ENCODE assay signal across 12 cellular contexts in genomic region chr13:99230588-99230987, GRCh38. TPM values are rescaled to one million over a fixed set of nuclear protein-coding genes. Genes with fewer than 3 reads are reported as not detected.
DNase-seq lines count a peak whose midpoint lies in the region; ATAC-seq and TF ChIP-seq lines count a peak whose summit lies in the region.
"Not testable (repeated sequence)": the region's sequence is repeated elsewhere in the genome, so short reads cannot be mapped to it uniquely, and the experiment has no call there.
"Had no signal": no experiment of that assay in that cellular context is flagged by ENCODE, and none has a peak within 500 bp of the region (broad histone marks: within the 10 kb centered on the region; RNA-seq: fewer than 3 reads in every experiment).

No MANE protein-coding gene starts in this region.

- H3K9ac ChIP-seq in BLaER1 treated with 17β-estradiol and CSF1 and Interleukin-3, amounts not matched to agents 10 nM and 100 nM, result peak overlapping the region; percentile 36 to 86 (median 79); a peak in 20 of 22 replicates

- POLR2A ChIA-PET in activated CD8-positive, alpha-beta T cell treated with anti-CD3 and anti-CD28 coated beads for 36 hours (lab: Charles Lee), result interaction anchor here (0.7 to 3.9 kb wide), 7 partner anchors 12 to 30 kb away, joined by 3 to 18 read pairs (median 4); partner anchors contain the start of genes GPR18 and UBAC2
- POLR2A ChIA-PET in naive thymus-derived CD8-positive, alpha-beta T cell (lab: Charles Lee), result interaction anchor here (0.9 to 5.5 kb wide), 7 partner anchors 8 to 30 kb away, joined by 3 to 39 read pairs (median 20); partner anchors contain the start of genes GPR18 and UBAC2

- H3K27me3 ChIP-seq in BLaER1 treated with 17β-estradiol and CSF1 and Interleukin-3, amounts not matched to agents 10 nM and 100 nM; GM23338 (ENCODE audit: insufficient read depth); heart right ventricle: not testable (repeated sequence)

- CTCF ChIA-PET in activated CD8-positive, alpha-beta T cell treated with anti-CD3 and anti-CD28 coated beads for 36 hours (lab: Charles Lee), result interaction anchor here (0.7 to 3.3 kb wide), 10 partner anchors 10 to 152 kb away, joined by 3 to 14 read pairs (median 4); partner anchors contain the start of gene UBAC2

- not testable (repeated sequence) for ATAC-seq in GM23338; activated naive CD8-positive, alpha-beta T cell treated with anti-CD3 and anti-CD28 coated beads, Interleukin-2, amount 50 U/mL, for 24 hours; heart right ventricle; naive thymus-derived CD8-positive, alpha-beta T cell
- peak; percentile 29 for ATAC-seq in activated CD8-positive, alpha-beta T cell treated with anti-CD3 and anti-CD28 coated beads for 36 hours
- ATAC-seq in stimulated activated effector memory CD8-positive, alpha-beta T cell treated with anti-CD3 and anti-CD28 coated beads, Interleukin-12 subunit alpha, Interleukin-12 subunit beta, amount 100 ng/mL, for 72 hours, result peak; percentile 76

- peak overlapping the region; percentile 81 to 97 (median 88) for H3K4me2 ChIP-seq in BLaER1 treated with 17β-estradiol and CSF1 and Interleukin-3, amounts not matched to agents 10 nM and 100 nM
- H3K4me2 ChIP-seq in GM23338, result not testable (repeated sequence)

- DNase-seq in GM23338 (ENCODE audit: low spot score); activated naive CD8-positive, alpha-beta T cell treated with anti-CD3 and anti-CD28 coated beads, Interleukin-2, amount 50 U/mL, for 24 hours; heart right ventricle; naive thymus-derived CD8-positive, alpha-beta T cell; stimulated activated effector memory CD8-positive, alpha-beta T cell treated with anti-CD3 and anti-CD28 coated beads, Interleukin-12 subunit alpha, Interleukin-12 subunit beta, amount 100 ng/mL, for 72 hours (ENCODE audit: low spot score in 2 of 2): not testable (repeated sequence)
- peak; percentile 33 for DNase-seq in MV-4-11 (lab: John Stamatoyannopoulos, UW)
- DNase-seq in activated CD8-positive, alpha-beta T cell treated with anti-CD3 and anti-CD28 coated beads for 36 hours, result peak; percentile 33

- H4K20me1 ChIP-seq in BLaER1 treated with 17β-estradiol and CSF1 and Interleukin-3, amounts not matched to agents 10 nM and 100 nM, result peaks cover 0 to 17% (median 0%) of the 10 kb centered on the region in 11 experiments; a peak in 2 of 22 replicates
- H4K20me1 ChIP-seq in GM23338 (replicated peaks; ENCODE audit: insufficient read depth), result peaks cover 44% of the 10 kb centered on the region

- intact Hi-C loops in activated CD8-positive, alpha-beta T cell treated with anti-CD3 and anti-CD28 coated beads for 36 hours (cut with micrococcal nuclease); heart right ventricle (cut with DNase I): not testable (repeated sequence)

- H3K27ac ChIP-seq in BLaER1 treated with 17β-estradiol and CSF1 and Interleukin-3, amounts not matched to agents 10 nM and 100 nM, result peak overlapping the region; percentile 78 to 97 (median 93); a peak in 21 of 22 replicates
- H3K27ac ChIP-seq in GM23338 (ENCODE audit: low read depth) (peak overlapping the region; percentile 59; the same call in 1 of the 2 replicates), heart right ventricle (peak overlapping the region in 6 of 10 donors; percentile 33 to 84 (median 71))

- H3K4me3 ChIP-seq in BLaER1 treated with 17β-estradiol and CSF1 and Interleukin-3, amounts not matched to agents 10 nM and 100 nM, result 0 out of 20 replicates have a peak overlapping the region, but pooled peaks of 1 of the 10 experiments have one; percentile 15
- not testable (repeated sequence) for H3K4me3 ChIP-seq in GM23338, heart right ventricle

- H3K36me3 Mint-ChIP-seq in GM23338 (ENCODE audit: low read depth), result not testable (repeated sequence)
- peaks cover 35% of the 10 kb centered on the region for H3K36me3 Mint-ChIP-seq in activated CD8-positive, alpha-beta T cell treated with anti-CD3 and anti-CD28 coated beads for 36 hours (ENCODE audit: low read depth)
- peaks cover 23% of the 10 kb centered on the region for H3K36me3 Mint-ChIP-seq in activated naive CD8-positive, alpha-beta T cell treated with anti-CD3 and anti-CD28 coated beads, Interleukin-2, amount 50 U/mL, for 24 hours (ENCODE audit: low read depth)
- H3K36me3 Mint-ChIP-seq in naive thymus-derived CD8-positive, alpha-beta T cell, result peaks cover 0 to 44% (median 5%) of the 10 kb centered on the region in 3 donors
- peaks cover 24% of the 10 kb centered on the region for H3K36me3 Mint-ChIP-seq in stimulated activated effector memory CD8-positive, alpha-beta T cell treated with anti-CD3 and anti-CD28 coated beads, Interleukin-12 subunit alpha, Interleukin-12 subunit beta, amount 100 ng/mL, for 72 hours

- not testable (repeated sequence) for TF ChIP-seq CTCF in GM23338 (conservative IDR thresholded peaks at IDR 0.05; ENCODE audit: low read depth in 2 of 2); activated CD8-positive, alpha-beta T cell treated with anti-CD3 and anti-CD28 coated beads for 36 hours (IDR thresholded peaks at IDR 0.05); heart right ventricle (IDR thresholded peaks at IDR 0.05)

- 94 to 95% methylated on average over 12 of the region's 12 CpGs for WGBS in heart right ventricle, 2 donors

- H3K4me1 ChIP-seq in BLaER1 treated with 17β-estradiol and CSF1 and Interleukin-3, amounts not matched to agents 10 nM and 100 nM, result peaks cover 74 to 84% (median 82%) of the 10 kb centered on the region in 10 experiments
- not testable (repeated sequence) for H3K4me1 ChIP-seq in GM23338 (ENCODE audit: insufficient read depth)
- peaks cover 0 to 74% (median 62%) of the 10 kb centered on the region in 9 donors for H3K4me1 ChIP-seq in heart right ventricle

- H3K79me2 ChIP-seq in GM23338 (replicated peaks; ENCODE audit: insufficient read depth), result peaks cover 88% of the 10 kb centered on the region

- peaks cover 0 to 44% (median 22%) of the 10 kb centered on the region in 11 experiments; a peak in 15 of 22 replicates for H3K36me3 ChIP-seq in BLaER1 treated with 17β-estradiol and CSF1 and Interleukin-3, amounts not matched to agents 10 nM and 100 nM
- not testable (repeated sequence) for H3K36me3 ChIP-seq in GM23338 (ENCODE audit: insufficient read depth); heart right ventricle

- not testable (repeated sequence) for H3K9me3 Mint-ChIP-seq in GM23338; activated CD8-positive, alpha-beta T cell treated with anti-CD3 and anti-CD28 coated beads for 36 hours; activated naive CD8-positive, alpha-beta T cell treated with anti-CD3 and anti-CD28 coated beads, Interleukin-2, amount 50 U/mL, for 24 hours; naive thymus-derived CD8-positive, alpha-beta T cell; stimulated activated effector memory CD8-positive, alpha-beta T cell treated with anti-CD3 and anti-CD28 coated beads, Interleukin-12 subunit alpha, Interleukin-12 subunit beta, amount 100 ng/mL, for 72 hours

- H3K9me3 ChIP-seq in BLaER1 treated with 17β-estradiol and CSF1 and Interleukin-3, amounts not matched to agents 10 nM and 100 nM (replicated peaks in 1 of 11); heart right ventricle: not testable (repeated sequence)

- not testable (repeated sequence) for H3K27ac Mint-ChIP-seq in GM23338; stimulated activated effector memory CD8-positive, alpha-beta T cell treated with anti-CD3 and anti-CD28 coated beads, Interleukin-12 subunit alpha, Interleukin-12 subunit beta, amount 100 ng/mL, for 72 hours
- peak overlapping the region; percentile 78 for H3K27ac Mint-ChIP-seq in activated CD8-positive, alpha-beta T cell treated with anti-CD3 and anti-CD28 coated beads for 36 hours
- H3K27ac Mint-ChIP-seq in activated naive CD8-positive, alpha-beta T cell treated with anti-CD3 and anti-CD28 coated beads, Interleukin-2, amount 50 U/mL, for 24 hours, result peak overlapping the region; percentile 72
- H3K27ac Mint-ChIP-seq in naive thymus-derived CD8-positive, alpha-beta T cell, result peak overlapping the region; percentile 12 to 91 (median 83)

- H3K27me3 Mint-ChIP-seq in GM23338 (ENCODE audit: insufficient read depth, low read depth, poor library complexity); activated CD8-positive, alpha-beta T cell treated with anti-CD3 and anti-CD28 coated beads for 36 hours; activated naive CD8-positive, alpha-beta T cell treated with anti-CD3 and anti-CD28 coated beads, Interleukin-2, amount 50 U/mL, for 24 hours; naive thymus-derived CD8-positive, alpha-beta T cell: not testable (repeated sequence)

- not testable (repeated sequence) for H3K9me2 ChIP-seq in GM23338 (ENCODE audit: insufficient read depth)

- H3K4me1 Mint-ChIP-seq in GM23338, result peaks cover 25% of the 10 kb centered on the region
- H3K4me1 Mint-ChIP-seq in activated CD8-positive, alpha-beta T cell treated with anti-CD3 and anti-CD28 coated beads for 36 hours (ENCODE audit: low read depth), result peaks cover 76% of the 10 kb centered on the region
- peaks cover 84% of the 10 kb centered on the region for H3K4me1 Mint-ChIP-seq in activated naive CD8-positive, alpha-beta T cell treated with anti-CD3 and anti-CD28 coated beads, Interleukin-2, amount 50 U/mL, for 24 hours
- peaks cover 41 to 90% (median 79%) of the 10 kb centered on the region in 4 donors for H3K4me1 Mint-ChIP-seq in naive thymus-derived CD8-positive, alpha-beta T cell
- peaks cover 60% of the 10 kb centered on the region for H3K4me1 Mint-ChIP-seq in stimulated activated effector memory CD8-positive, alpha-beta T cell treated with anti-CD3 and anti-CD28 coated beads, Interleukin-12 subunit alpha, Interleukin-12 subunit beta, amount 100 ng/mL, for 72 hours

- not testable (repeated sequence) for H3K4me3 Mint-ChIP-seq in GM23338; activated CD8-positive, alpha-beta T cell treated with anti-CD3 and anti-CD28 coated beads for 36 hours; activated naive CD8-positive, alpha-beta T cell treated with anti-CD3 and anti-CD28 coated beads, Interleukin-2, amount 50 U/mL, for 24 hours
- H3K4me3 Mint-ChIP-seq in naive thymus-derived CD8-positive, alpha-beta T cell, result peak overlapping the region in 8 of 10 donors; percentile 5 to 57 (median 45)
- peak overlapping the region; percentile 73 for H3K4me3 Mint-ChIP-seq in stimulated activated effector memory CD8-positive, alpha-beta T cell treated with anti-CD3 and anti-CD28 coated beads, Interleukin-12 subunit alpha, Interleukin-12 subunit beta, amount 100 ng/mL, for 72 hours

- not testable (repeated sequence) for H2AFZ ChIP-seq in GM23338

- H3F3A ChIP-seq in GM23338 (replicated peaks; ENCODE audit: low read depth), result not testable (repeated sequence)

RNA-seq across cellular contexts. Expression of gene GPR18, which starts 27.6 kb away (rescaled TPM):
- total RNA-seq in GM23338 (2014; rRNA removed; shearing (Covaris generic)), result not detected in 2 replicates
- polyA plus RNA-seq in GM23338 (2016; fragmentation: Nextera tagmentation; extraction: Ambion mirVana) (2.6 and 3.0 TPM in 2 replicates), heart right ventricle (not detected)
- 10 to 100 TPM; 11.4 to 11.6 TPM for total RNA-seq in activated CD8-positive, alpha-beta T cell treated with anti-CD3 and anti-CD28 coated beads for 36 hours
- under 1 TPM in 1 of 10 donors, not detected in 9; 0.95 TPM for total RNA-seq in heart right ventricle
- total RNA-seq in naive thymus-derived CD8-positive, alpha-beta T cell, result 10 to 100 TPM; 31.1 to 31.3 TPM
- 10 to 100 TPM; 22.2 to 37.0 (median 26.1) TPM for polyA plus RNA-seq in naive thymus-derived CD8-positive, alpha-beta T cell
- total RNA-seq: A172, G401, HFFc6, PC-9 had no signal

RNA-seq across cellular contexts. Expression of gene UBAC2, which starts 29.9 kb away (rescaled TPM):
- 76.9 and 112 TPM in 2 replicates for total RNA-seq in GM23338 (2014; rRNA removed; shearing (Covaris generic))
- 34.3 and 37.9 TPM in 2 replicates for polyA plus RNA-seq in GM23338 (2016; fragmentation: Nextera tagmentation; extraction: Ambion mirVana)
- total RNA-seq in activated CD8-positive, alpha-beta T cell treated with anti-CD3 and anti-CD28 coated beads for 36 hours, result 10 to 100 TPM; 63.7 to 68.4 TPM
- total RNA-seq in heart right ventricle, result 10 to 100 TPM; 31.8 to 60.4 (median 47.0) TPM
- polyA plus RNA-seq in heart right ventricle, result 10 to 100 TPM; 38.4 to 59.0 TPM
- 100 to 1,000 TPM; 105 to 108 TPM for total RNA-seq in naive thymus-derived CD8-positive, alpha-beta T cell
- polyA plus RNA-seq in naive thymus-derived CD8-positive, alpha-beta T cell, result 100 to 1,000 TPM; 160 to 178 (median 173) TPM

Comparison
In these comparisons a context has a peak if more than half of its experiments do, and no peak if none do; other contexts are left out.
1. RNA of gene GPR18, which starts 27.6 kb away (total RNA-seq): 31.1 to 31.3 TPM in naive thymus-derived CD8-positive, alpha-beta T cell and 11.4 to 11.6 TPM in activated CD8-positive, alpha-beta T cell treated with anti-CD3 and anti-CD28 coated beads for 36 hours; 0.95 TPM in heart right ventricle and not detected in GM23338; every median in the first group is over 4 times any median in the second.
2. Peak in every context shown above with its lines, with median percentiles within 50 percentile points of each other: H3K27ac ChIP-seq.